35 cellular contexts compared by ENCODE assay signal in genomic region chr1:84732520-84732919, GRCh38.
"Had no signal": no experiment of that assay in that cellular context is flagged by ENCODE, and none has a peak within 500 bp of the region (broad histone marks: within the 10 kb centered on the region; RNA-seq: fewer than 3 reads in every experiment).

No MANE protein-coding gene starts in this region.

- H3K4me3 ChIP-seq: MG63 had no signal

- H3K4me2 ChIP-seq: KMS-11 had no signal

- DNase-seq: Karpas-422, Kasumi-1, MG63, MM.1S, MV-4-11, NCI-H1048, NCI-H1092, NCI-H1092 treated with DMSO at 0.1 percent for 48 hours, NCI-H1105, NCI-H1105 treated with DMSO at 0.1 percent for 48 hours, NCI-H1417, NCI-H1417 treated with DMSO at 0.1 percent for 48 hours, NCI-H1436, NCI-H1436 treated with DMSO at 0.1 percent for 48 hours, NCI-H146, NCI-H1694, NCI-H1694 treated with DMSO at 0.1 percent for 48 hours, NCI-H187, NCI-H187 treated with DMSO at 0.1 percent for 48 hours, NCI-H1930, NCI-H2029, NCI-H2029 treated with DMSO at 0.1 percent for 48 hours, NCI-H2081, NCI-H2081 treated with DMSO at 0.1 percent for 48 hours, NCI-H2107, NCI-H2171, NCI-H2171 treated with DMSO at 0.1 percent for 48 hours, NCI-H2227 treated with DMSO at 0.1 percent for 48 hours, NCI-H226, NCI-H345, NCI-H446, NCI-H446 treated with DMSO at 0.1 percent for 48 hours, NCI-H510A, NCI-H510A treated with DMSO at 0.1 percent for 48 hours had no signal

- H3K9ac ChIP-seq: KMS-11 had no signal

- H3K27me3 ChIP-seq: MG63 had no signal

- H3K36me3 ChIP-seq: MG63 had no signal

- H3K27ac ChIP-seq: KMS-11 had no signal
